1 cellular context compared by ENCODE assay signal in the genomic region with DNA sequence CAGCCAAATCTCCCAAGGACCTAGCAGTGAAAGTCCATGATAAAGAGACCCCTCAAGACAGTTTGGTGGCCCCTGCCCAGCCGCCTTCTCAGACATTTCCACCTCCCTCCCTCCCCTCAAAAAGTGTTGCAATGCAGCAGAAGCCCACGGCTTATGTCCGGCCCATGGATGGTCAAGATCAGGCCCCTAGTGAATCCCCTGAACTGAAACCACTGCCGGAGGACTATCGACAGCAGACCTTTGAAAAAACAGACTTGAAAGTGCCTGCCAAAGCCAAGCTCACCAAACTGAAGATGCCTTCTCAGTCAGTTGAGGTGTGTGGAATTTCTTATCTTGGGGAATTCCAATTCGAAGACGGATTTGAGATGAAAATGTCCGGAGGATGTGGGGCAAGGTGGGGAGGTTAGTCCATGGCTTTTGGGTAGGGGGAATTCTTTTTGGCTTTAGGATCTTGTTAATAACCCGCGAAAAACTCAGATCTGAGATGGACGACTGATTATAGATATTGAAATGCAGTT.
TF ChIP-seq lines count a peak whose summit lies in the region.

No MANE protein-coding gene starts in this region.

TF ChIP-seq in GM23338, 12 proteins besides CTCF, POLR2A, EP300 and RAD21 (continued from another document):
- no peak for TF ChIP-seq EZH2 (IDR thresholded peaks at IDR 0.05; ENCODE audit: low read depth, unreplicated experiment)
- no peak for TF ChIP-seq ZNF114 (CRISPR knock-in tag; IDR thresholded peaks at IDR 0.05)
- no peak for TF ChIP-seq ETS1 (IDR thresholded peaks at IDR 0.05)
- TF ChIP-seq EZH2phosphoT487 (IDR thresholded peaks at IDR 0.05; ENCODE audit: unreplicated experiment): no peak
- TF ChIP-seq ZNF331 (CRISPR knock-in tag; IDR thresholded peaks at IDR 0.05; ENCODE audit: low read depth): no peak
- TF ChIP-seq JUNB (IDR thresholded peaks at IDR 0.05; ENCODE audit: unreplicated experiment): no peak
- TF ChIP-seq, protein P1, sequence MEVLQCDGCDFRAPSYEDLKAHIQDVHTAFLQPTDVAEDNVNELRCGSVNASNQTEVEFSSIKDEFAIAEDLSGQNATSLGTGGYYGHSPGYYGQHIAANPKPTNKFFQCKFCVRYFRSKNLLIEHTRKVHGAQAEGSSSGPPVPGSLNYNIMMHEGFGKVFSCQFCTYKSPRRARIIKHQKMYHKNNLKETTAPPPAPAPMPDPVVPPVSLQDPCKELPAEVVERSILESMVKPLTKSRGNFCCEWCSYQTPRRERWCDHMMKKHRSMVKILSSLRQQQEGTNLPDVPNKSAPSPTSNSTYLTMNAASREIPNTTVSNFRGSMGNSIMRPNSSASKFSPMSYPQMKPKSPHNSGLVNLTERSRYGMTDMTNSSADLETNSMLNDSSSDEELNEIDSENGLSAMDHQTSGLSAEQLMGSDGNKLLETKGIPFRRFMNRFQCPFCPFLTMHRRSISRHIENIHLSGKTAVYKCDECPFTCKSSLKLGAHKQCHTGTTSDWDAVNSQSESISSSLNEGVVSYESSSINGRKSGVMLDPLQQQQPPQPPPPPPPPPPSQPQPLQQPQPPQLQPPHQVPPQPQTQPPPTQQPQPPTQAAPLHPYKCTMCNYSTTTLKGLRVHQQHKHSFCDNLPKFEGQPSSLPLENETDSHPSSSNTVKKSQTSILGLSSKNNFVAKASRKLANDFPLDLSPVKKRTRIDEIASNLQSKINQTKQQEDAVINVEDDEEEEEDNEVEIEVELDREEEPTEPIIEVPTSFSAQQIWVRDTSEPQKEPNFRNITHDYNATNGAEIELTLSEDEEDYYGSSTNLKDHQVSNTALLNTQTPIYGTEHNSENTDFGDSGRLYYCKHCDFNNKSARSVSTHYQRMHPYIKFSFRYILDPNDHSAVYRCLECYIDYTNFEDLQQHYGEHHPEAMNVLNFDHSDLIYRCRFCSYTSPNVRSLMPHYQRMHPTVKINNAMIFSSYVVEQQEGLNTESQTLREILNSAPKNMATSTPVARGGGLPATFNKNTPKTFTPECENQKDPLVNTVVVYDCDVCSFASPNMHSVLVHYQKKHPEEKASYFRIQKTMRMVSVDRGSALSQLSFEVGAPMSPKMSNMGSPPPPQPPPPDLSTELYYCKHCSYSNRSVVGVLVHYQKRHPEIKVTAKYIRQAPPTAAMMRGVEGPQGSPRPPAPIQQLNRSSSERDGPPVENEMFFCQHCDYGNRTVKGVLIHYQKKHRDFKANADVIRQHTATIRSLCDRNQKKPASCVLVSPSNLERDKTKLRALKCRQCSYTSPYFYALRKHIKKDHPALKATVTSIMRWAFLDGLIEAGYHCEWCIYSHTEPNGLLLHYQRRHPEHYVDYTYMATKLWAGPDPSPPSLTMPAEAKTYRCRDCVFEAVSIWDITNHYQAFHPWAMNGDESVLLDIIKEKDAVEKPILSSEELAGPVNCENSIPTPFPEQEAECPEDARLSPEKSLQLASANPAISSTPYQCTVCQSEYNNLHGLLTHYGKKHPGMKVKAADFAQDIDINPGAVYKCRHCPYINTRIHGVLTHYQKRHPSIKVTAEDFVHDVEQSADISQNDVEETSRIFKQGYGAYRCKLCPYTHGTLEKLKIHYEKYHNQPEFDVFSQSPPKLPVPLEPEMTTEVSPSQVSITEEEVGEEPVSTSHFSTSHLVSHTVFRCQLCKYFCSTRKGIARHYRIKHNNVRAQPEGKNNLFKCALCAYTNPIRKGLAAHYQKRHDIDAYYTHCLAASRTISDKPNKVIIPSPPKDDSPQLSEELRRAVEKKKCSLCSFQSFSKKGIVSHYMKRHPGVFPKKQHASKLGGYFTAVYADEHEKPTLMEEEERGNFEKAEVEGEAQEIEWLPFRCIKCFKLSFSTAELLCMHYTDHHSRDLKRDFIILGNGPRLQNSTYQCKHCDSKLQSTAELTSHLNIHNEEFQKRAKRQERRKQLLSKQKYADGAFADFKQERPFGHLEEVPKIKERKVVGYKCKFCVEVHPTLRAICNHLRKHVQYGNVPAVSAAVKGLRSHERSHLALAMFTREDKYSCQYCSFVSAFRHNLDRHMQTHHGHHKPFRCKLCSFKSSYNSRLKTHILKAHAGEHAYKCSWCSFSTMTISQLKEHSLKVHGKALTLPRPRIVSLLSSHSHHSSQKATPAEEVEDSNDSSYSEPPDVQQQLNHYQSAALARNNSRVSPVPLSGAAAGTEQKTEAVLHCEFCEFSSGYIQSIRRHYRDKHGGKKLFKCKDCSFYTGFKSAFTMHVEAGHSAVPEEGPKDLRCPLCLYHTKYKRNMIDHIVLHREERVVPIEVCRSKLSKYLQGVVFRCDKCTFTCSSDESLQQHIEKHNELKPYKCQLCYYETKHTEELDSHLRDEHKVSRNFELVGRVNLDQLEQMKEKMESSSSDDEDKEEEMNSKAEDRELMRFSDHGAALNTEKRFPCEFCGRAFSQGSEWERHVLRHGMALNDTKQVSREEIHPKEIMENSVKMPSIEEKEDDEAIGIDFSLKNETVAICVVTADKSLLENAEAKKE (CRISPR knock-in tag; IDR thresholded peaks at IDR 0.05): no peak
- no peak for TF ChIP-seq POLR2AphosphoS5 (IDR thresholded peaks at IDR 0.05; ENCODE audit: low read depth)
- TF ChIP-seq NANOG (IDR thresholded peaks at IDR 0.05; ENCODE audit: borderline replicate concordance): no peak
- TF ChIP-seq CREB1 (CRISPR knock-in tag; IDR thresholded peaks at IDR 0.05; ENCODE audit: low read depth): no peak
- no peak for TF ChIP-seq STAT1 (IDR thresholded peaks at IDR 0.05; ENCODE audit: unreplicated experiment)
